14 cellular contexts compared by ENCODE assay signal in the genomic region with DNA sequence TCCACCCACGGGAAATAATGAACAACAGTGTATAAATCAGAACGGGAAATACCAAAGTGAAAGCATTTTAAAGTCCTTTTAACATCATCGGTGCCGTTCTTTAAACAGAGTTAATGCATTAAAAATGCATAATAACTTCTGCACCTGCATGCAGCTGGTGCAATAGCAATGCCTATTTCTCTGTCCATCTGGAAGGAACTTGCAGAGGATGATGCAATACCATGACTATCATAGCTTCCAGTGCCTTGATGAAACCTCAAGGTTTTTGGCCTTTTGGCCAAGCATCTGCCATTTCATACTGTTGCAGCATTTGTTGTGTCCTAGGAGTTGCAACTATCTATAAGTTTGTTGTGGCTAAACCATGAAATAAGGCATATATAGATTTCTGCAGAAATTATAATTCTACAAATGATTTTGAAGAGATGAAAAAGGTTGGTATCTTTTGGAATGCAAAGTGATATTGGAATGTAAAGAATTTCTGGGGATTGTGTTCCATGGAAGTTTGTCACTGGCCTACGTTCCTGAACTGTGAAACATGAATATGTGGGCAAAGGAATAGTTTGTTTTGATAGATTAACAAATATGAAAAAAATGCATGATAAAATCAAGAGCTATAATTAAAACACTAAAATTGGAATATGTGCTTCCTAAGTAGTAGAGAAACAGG. TPM values are rescaled to one million over a fixed set of nuclear protein-coding genes. Genes with fewer than 3 reads are reported as not detected.
DNase-seq lines count a peak whose midpoint lies in the region; ATAC-seq and TF ChIP-seq lines count a peak whose summit lies in the region.
"Had no signal": no experiment of that assay in that cellular context is flagged by ENCODE, and none has a peak within 500 bp of the region (broad histone marks: within the 10 kb centered on the region; RNA-seq: fewer than 3 reads in every experiment).

No MANE protein-coding gene starts in this region.

- H3K9me2 ChIP-seq in MM.1S (replicated peaks; ENCODE audit: insufficient read depth, low read length) = no peaks in the 10 kb centered on the region

- H3K36me3 Mint-ChIP-seq in stimulated activated memory B cell treated with anti-CD40 and anti-IgM and Interleukin-4, amounts not matched to agents 10 μg/mL and 1 μg/mL and 100 μg/mL, for 72 hours = no peaks in the 10 kb centered on the region

- WGBS in smooth muscle cell (ENCODE audit: low lambda C conversion rate) = 78% methylated on average over 5 of the region's 5 CpGs

- H3K4me3 ChIP-seq in MM.1S (ENCODE audit: low read length) (no peak overlapping the region), astrocyte of the cerebellum (ENCODE audit: low read depth, low read length) (no peak overlapping the region), smooth muscle cell (no peak overlapping the region)
- H3K4me3 ChIP-seq: coronary artery had no signal

- H3K4me1 ChIP-seq in MM.1S (ENCODE audit: low read length) (no peaks in the 10 kb centered on the region), smooth muscle cell (ENCODE audit: low read depth) (no peaks in the 10 kb centered on the region)

- H3K27ac ChIP-seq in MM.1S (ENCODE audit: low read length) (no peak overlapping the region), smooth muscle cell (ENCODE audit: low read depth) (no peak overlapping the region)
- H3K27ac ChIP-seq: coronary artery had no signal

- H3K79me2 ChIP-seq in MM.1S (ENCODE audit: low read length) = no peaks in the 10 kb centered on the region
- no peaks in the 10 kb centered on the region for H3K79me2 ChIP-seq in smooth muscle cell (ENCODE audit: low read depth)

- no peaks in the 10 kb centered on the region for H3K4me1 Mint-ChIP-seq in stimulated activated memory B cell treated with anti-CD40 and anti-IgM and Interleukin-4, amounts not matched to agents 10 μg/mL and 1 μg/mL and 100 μg/mL, for 72 hours

- H3K4me2 ChIP-seq in MM.1S (ENCODE audit: low read depth, low read length) (no peak overlapping the region), smooth muscle cell (no peak overlapping the region)

- peak; percentile 1 for DNase-seq in DMS114 treated with DMSO at 0.1 percent for 48 hours (lab: John Stamatoyannopoulos, UW; ENCODE audit: unreplicated experiment)
- no peak for DNase-seq in MM.1S
- peak; percentile 41 for DNase-seq in astrocyte of the cerebellum (ENCODE audit: low read depth)
- DNase-seq in kidney glomerular epithelial cell (lab: John Stamatoyannopoulos, UW) = peak; percentile 71
- DNase-seq in activated effector memory CD4-positive, alpha-beta T cell treated with Interleukin-2 at 50 U/mL for 16 hours = no peak
- DNase-seq in smooth muscle cell (lab: John Stamatoyannopoulos, UW; ENCODE audit: unreplicated experiment) = no peak
- DNase-seq: activated T-cell treated with anti-CD3 and anti-CD28 coated beads, Interleukin-2, amount 50 U/mL, for 1 hour; DMS79; NCI-H2227 treated with DMSO at 0.1 percent for 48 hours had no signal

- in situ Hi-C loops in astrocyte of the cerebellum (cut with HindIII; ENCODE audit: low sequenced_read_pairs) = no loop called here

- no peaks in the 10 kb centered on the region for H3K9me3 Mint-ChIP-seq in stimulated activated memory B cell treated with anti-CD40 and anti-IgM and Interleukin-4, amounts not matched to agents 10 μg/mL and 1 μg/mL and 100 μg/mL, for 72 hours
- H3K9me3 Mint-ChIP-seq: T-helper 2 cell treated with Interferon-gamma antibody and Interleukin-4, amounts not matched to agents 5 μg/mL and 100 μg/mL, for 36 hours had no signal

- H3K9me3 ChIP-seq in MM.1S (replicated peaks; ENCODE audit: insufficient read depth, low read length) = no peaks in the 10 kb centered on the region
- no peaks in the 10 kb centered on the region for H3K9me3 ChIP-seq in smooth muscle cell (replicated peaks; ENCODE audit: low read depth)

- H3K9ac ChIP-seq in MM.1S (ENCODE audit: low read length) (no peak overlapping the region), smooth muscle cell (ENCODE audit: low read depth) (no peak overlapping the region)

- no peak for ATAC-seq in stimulated activated memory B cell treated with anti-CD40 and anti-IgM and Interleukin-4, amounts not matched to agents 10 μg/mL and 1 μg/mL and 100 μg/mL, for 72 hours
- no peak for ATAC-seq in GM18867 (IDR thresholded peaks at IDR 0.05; ENCODE audit: unreplicated experiment)

- no peak overlapping the region for H3K27ac Mint-ChIP-seq in stimulated activated memory B cell treated with anti-CD40 and anti-IgM and Interleukin-4, amounts not matched to agents 10 μg/mL and 1 μg/mL and 100 μg/mL, for 72 hours
- H3K27ac Mint-ChIP-seq: T-helper 2 cell treated with Interferon-gamma antibody and Interleukin-4, amounts not matched to agents 5 μg/mL and 100 μg/mL, for 36 hours had no signal

- H3K36me3 ChIP-seq in MM.1S (replicated peaks; ENCODE audit: insufficient read depth, low read length) (no peaks in the 10 kb centered on the region), smooth muscle cell (ENCODE audit: low read depth) (no peaks in the 10 kb centered on the region)

- H3K27me3 ChIP-seq in MM.1S (replicated peaks; ENCODE audit: insufficient read depth, low read length) (no peaks in the 10 kb centered on the region), smooth muscle cell (ENCODE audit: low read depth) (no peaks in the 10 kb centered on the region)

- H2AFZ ChIP-seq in MM.1S (ENCODE audit: low read length) (peak overlapping the region; percentile 25; the same call in 1 of the 2 replicates), smooth muscle cell (ENCODE audit: low read depth) (no peak overlapping the region)

- H3F3A ChIP-seq in MM.1S (ENCODE audit: insufficient read depth, low read length) = no peaks in the 10 kb centered on the region
- H3F3A ChIP-seq in smooth muscle cell (ENCODE audit: low read depth) = no peaks in the 10 kb centered on the region

- H3K27me3 Mint-ChIP-seq in stimulated activated memory B cell treated with anti-CD40 and anti-IgM and Interleukin-4, amounts not matched to agents 10 μg/mL and 1 μg/mL and 100 μg/mL, for 72 hours = no peaks in the 10 kb centered on the region

- no peaks in the 10 kb centered on the region for H4K20me1 ChIP-seq in MM.1S (ENCODE audit: insufficient read depth, low read length)
- no peaks in the 10 kb centered on the region for H4K20me1 ChIP-seq in smooth muscle cell (ENCODE audit: low read depth)

- no peak for TF ChIP-seq CTCF in MM.1S (IDR thresholded peaks at IDR 0.05; ENCODE audit: low read length)
- TF ChIP-seq CTCF in astrocyte of the cerebellum (IDR thresholded peaks at IDR 0.05; ENCODE audit: low read depth, low read length, missing control alignments) = no peak
- TF ChIP-seq CTCF in smooth muscle cell (IDR thresholded peaks at IDR 0.05; ENCODE audit: borderline replicate concordance, insufficient read depth, poor library complexity, severe bottlenecking) = no peak

- H3K4me3 Mint-ChIP-seq in stimulated activated memory B cell treated with anti-CD40 and anti-IgM and Interleukin-4, amounts not matched to agents 10 μg/mL and 1 μg/mL and 100 μg/mL, for 72 hours = no peak overlapping the region
- H3K4me3 Mint-ChIP-seq: T-helper 2 cell treated with Interferon-gamma antibody and Interleukin-4, amounts not matched to agents 5 μg/mL and 100 μg/mL, for 36 hours had no signal

RNA-seq across cellular contexts. Expression of gene EIF3F, which starts 9.8 kb away (rescaled TPM):
- 169 and 199 TPM in 2 replicates for total RNA-seq in smooth muscle cell
- polyA plus RNA-seq in smooth muscle cell = 148 and 158 TPM in 2 replicates

RNA-seq across cellular contexts. Expression of gene NLRP10, which starts 12.1 kb away (rescaled TPM):
- total RNA-seq in smooth muscle cell = 0.13 and 0.81 TPM in 2 replicates
- 0.59 TPM in 1 of 2 replicates, not detected in the other for polyA plus RNA-seq in smooth muscle cell
- total RNA-seq: omental fat pad had no signal

RNA-seq across cellular contexts. Expression of gene OR10A3, which starts 35.9 kb away (rescaled TPM):
- not detected in 2 replicates for total RNA-seq in smooth muscle cell
- polyA plus RNA-seq in smooth muscle cell = not detected in 2 replicates
- total RNA-seq: omental fat pad had no signal

RNA-seq across cellular contexts. Expression of gene OR10A6, which starts 46.3 kb away (rescaled TPM):
- 0.31 TPM in 1 of 2 replicates, not detected in the other for total RNA-seq in smooth muscle cell
- not detected in 2 replicates for polyA plus RNA-seq in smooth muscle cell
- total RNA-seq: omental fat pad had no signal

Comparison
In these comparisons a context has a peak if more than half of its experiments do, and no peak if none do; other contexts are left out.
1. DNase-seq: peak in DMS114 treated with DMSO at 0.1 percent for 48 hours (single experiment), astrocyte of the cerebellum (single experiment) and kidney glomerular epithelial cell (single experiment); none in MM.1S (single experiment), activated effector memory CD4-positive, alpha-beta T cell treated with Interleukin-2 at 50 U/mL for 16 hours (single experiment) and smooth muscle cell (single experiment).